12 cellular contexts compared by ENCODE assay signal in the genomic region with DNA sequence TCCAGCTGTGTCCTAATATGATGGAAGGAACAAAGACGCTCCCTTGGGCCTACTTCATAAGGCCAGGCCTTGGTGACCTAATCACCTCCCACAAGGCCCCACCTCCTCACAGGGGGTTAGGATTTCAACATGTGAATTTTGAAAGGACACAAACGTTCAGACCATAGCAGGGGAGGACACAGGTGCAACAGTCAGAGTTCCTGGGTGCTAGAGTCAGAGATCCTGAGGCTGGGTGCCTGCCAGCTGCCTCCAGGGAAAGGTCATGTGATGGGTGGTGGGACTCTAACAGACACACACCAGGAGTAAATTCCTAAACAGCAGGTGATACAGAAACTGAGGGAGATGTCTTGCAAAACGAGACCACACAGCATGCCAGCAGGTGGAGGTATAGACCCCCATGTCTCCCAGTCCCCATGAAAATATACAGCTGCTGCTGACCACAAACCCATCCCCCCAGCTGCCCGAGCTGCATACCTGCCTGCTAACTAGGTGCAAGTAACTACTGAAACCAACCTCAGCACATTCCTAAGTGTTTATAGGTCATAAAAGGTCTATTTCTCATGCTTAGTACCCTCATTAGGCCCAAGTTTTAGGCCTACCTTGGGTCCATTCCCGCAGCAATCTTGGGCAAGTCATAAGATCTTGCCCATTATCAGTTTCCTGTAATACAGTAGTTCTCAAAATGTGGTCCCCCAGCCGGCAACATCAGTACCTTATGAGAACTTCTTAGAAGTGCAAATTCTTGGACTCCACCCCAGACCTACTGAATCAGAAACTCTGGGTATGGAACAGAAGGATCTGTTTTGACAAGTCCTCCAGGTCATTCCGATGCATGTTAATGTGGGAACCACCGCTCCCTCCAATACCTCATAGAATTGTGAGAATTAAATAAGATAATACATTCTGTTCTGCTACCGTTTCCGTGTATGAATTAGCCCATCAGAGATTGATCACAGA.
A peak's percentile ranks its signal among the peaks of the same experiment; 100 is the strongest.
DNase-seq lines count a peak whose midpoint lies in the region; ATAC-seq and TF ChIP-seq lines count a peak whose summit lies in the region.
"Had no signal": no experiment of that assay in that cellular context is flagged by ENCODE, and none has a peak within 500 bp of the region (broad histone marks: within the 10 kb centered on the region; RNA-seq: fewer than 3 reads in every experiment).

No MANE protein-coding gene starts in this region.

- no peaks in the 10 kb centered on the region for H3K79me2 ChIP-seq in PC-3 (ENCODE audit: low read length)

- H3K27me3 Mint-ChIP-seq in activated CD4-positive, alpha-beta T cell treated with anti-CD3 and anti-CD28 coated beads, Interleukin-2, amount 10 ng/mL, durations not matched to agents 7 days and 5 days: no peaks in the 10 kb centered on the region

- H3K27me3 ChIP-seq in PC-3 (ENCODE audit: low read length) (no peaks in the 10 kb centered on the region), left ventricle myocardium inferior (ENCODE audit: low read depth) (no peaks in the 10 kb centered on the region)

- H3K4me3 ChIP-seq in PC-3 (ENCODE audit: low read length) (no peak overlapping the region), left ventricle myocardium inferior (no peak overlapping the region)
- H3K4me3 ChIP-seq: thoracic aorta had no signal

- no peak overlapping the region for H3K9ac ChIP-seq in PC-3 (ENCODE audit: low read length)

- TF ChIP-seq CTCF in PC-3 (conservative IDR thresholded peaks at IDR 0.05; ENCODE audit: low read depth, low read length) (no peak), left ventricle myocardium inferior (IDR thresholded peaks at IDR 0.05; ENCODE audit: borderline replicate concordance) (peak; percentile 12)

- H3K9me3 Mint-ChIP-seq in activated CD4-positive, alpha-beta T cell treated with anti-CD3 and anti-CD28 coated beads, Interleukin-2, amount 10 ng/mL, durations not matched to agents 7 days and 5 days: no peaks in the 10 kb centered on the region
- H3K9me3 Mint-ChIP-seq: naive thymus-derived CD8-positive, alpha-beta T cell had no signal

- H3K4me1 Mint-ChIP-seq in activated CD4-positive, alpha-beta T cell treated with anti-CD3 and anti-CD28 coated beads, Interleukin-2, amount 10 ng/mL, durations not matched to agents 7 days and 5 days: peaks cover 8% of the 10 kb centered on the region
- H3K4me1 Mint-ChIP-seq: naive thymus-derived CD8-positive, alpha-beta T cell had no signal

- BruUV-seq in PC-3 (replicated peaks; lab: Mats Ljungman, UMichigan): no TSS peak

- no peak overlapping the region for H3K4me2 ChIP-seq in PC-3 (ENCODE audit: low read length)

- no peaks in the 10 kb centered on the region for H4K20me1 ChIP-seq in PC-3 (ENCODE audit: low read length)

- no peaks in the 10 kb centered on the region for H3K9me3 ChIP-seq in PC-3 (ENCODE audit: low read length)
- no peaks in the 10 kb centered on the region for H3K9me3 ChIP-seq in left ventricle myocardium inferior (replicated peaks)
- H3K9me3 ChIP-seq: thoracic aorta had no signal

- POLR2A ChIA-PET in PC-3 (lab: Charles Lee; ENCODE audit: unreplicated experiment): no interaction called here
- POLR2A ChIA-PET in activated CD4-positive, alpha-beta T cell treated with anti-CD3 and anti-CD28 coated beads, Interleukin-2, amount 10 ng/mL, durations not matched to agents 7 days and 5 days (lab: Charles Lee): no interaction called here

- DNase-seq in NCI-H2029 treated with DMSO at 0.1 percent for 48 hours (lab: John Stamatoyannopoulos, UW): peak; percentile 49
- DNase-seq in NCI-H2029 (lab: John Stamatoyannopoulos, UW): no peak
- DNase-seq in PC-3: peak; percentile 17
- DNase-seq in left ventricle myocardium inferior: no peak
- DNase-seq in renal cortical epithelial cell (ENCODE audit: low read depth): peak; percentile 93
- no peak for DNase-seq in activated CD4-positive, alpha-beta T cell treated with anti-CD3 and anti-CD28 coated beads, Interleukin-2, amount 10 ng/mL, durations not matched to agents 7 days and 5 days
- no peak for DNase-seq in C1 segment of cervical spinal cord (lab: John Stamatoyannopoulos, UW)
- DNase-seq: activated CD4-positive, alpha-beta T cell treated with anti-CD3 and anti-CD28 coated beads, Interleukin-2, amount 50 U/mL, for 1 hour; naive thymus-derived CD8-positive, alpha-beta T cell; stimulated activated CD4-positive, alpha-beta T cell treated with anti-CD3 and anti-CD28 coated beads, Interleukin-4, amount 100 ng/mL, for 24 hours had no signal

- H3K36me3 Mint-ChIP-seq in activated CD4-positive, alpha-beta T cell treated with anti-CD3 and anti-CD28 coated beads, Interleukin-2, amount 10 ng/mL, durations not matched to agents 7 days and 5 days (ENCODE audit: low read depth): no peaks in the 10 kb centered on the region
- H3K36me3 Mint-ChIP-seq: naive thymus-derived CD8-positive, alpha-beta T cell had no signal

- H3K9me2 ChIP-seq in PC-3 (replicated peaks; ENCODE audit: low read length): no peaks in the 10 kb centered on the region

- no peak overlapping the region for H3K4me3 Mint-ChIP-seq in activated CD4-positive, alpha-beta T cell treated with anti-CD3 and anti-CD28 coated beads, Interleukin-2, amount 10 ng/mL, durations not matched to agents 7 days and 5 days
- H3K4me3 Mint-ChIP-seq: naive thymus-derived CD8-positive, alpha-beta T cell had no signal

- no peaks in the 10 kb centered on the region for H3K36me3 ChIP-seq in PC-3 (ENCODE audit: low read depth, low read length)
- H3K36me3 ChIP-seq in left ventricle myocardium inferior: no peaks in the 10 kb centered on the region
- H3K36me3 ChIP-seq: thoracic aorta had no signal

- H2AFZ ChIP-seq in PC-3 (ENCODE audit: low read length): no peak overlapping the region

- intact Hi-C loops in PC-3 (cut with micrococcal nuclease): loop anchor here (5.0 kb wide), 2 partner anchors 53 to 247 kb away; partner anchors contain the start of gene ENC1
- intact Hi-C loops in left ventricle myocardium inferior (cut with micrococcal nuclease): no loop called here

- CTCF ChIA-PET in PC-3 (lab: Charles Lee): no interaction called here
- CTCF ChIA-PET in activated CD4-positive, alpha-beta T cell treated with anti-CD3 and anti-CD28 coated beads, Interleukin-2, amount 10 ng/mL, durations not matched to agents 7 days and 5 days (lab: Charles Lee): no interaction called here

- ATAC-seq in PC-3 (no peak), HG02884 (IDR thresholded peaks at IDR 0.05; ENCODE audit: unreplicated experiment) (no peak)
- ATAC-seq: naive thymus-derived CD8-positive, alpha-beta T cell had no signal

- H3K27ac Mint-ChIP-seq in activated CD4-positive, alpha-beta T cell treated with anti-CD3 and anti-CD28 coated beads, Interleukin-2, amount 10 ng/mL, durations not matched to agents 7 days and 5 days: no peak overlapping the region

- peaks cover 11% of the 10 kb centered on the region for H3K4me1 ChIP-seq in PC-3 (ENCODE audit: insufficient read depth, low read length)
- H3K4me1 ChIP-seq in left ventricle myocardium inferior: peaks cover 8% of the 10 kb centered on the region

- H3F3A ChIP-seq in PC-3 (ENCODE audit: low read length, unreplicated experiment): no peaks in the 10 kb centered on the region

- H3K27ac ChIP-seq in PC-3 (ENCODE audit: low read length): no peak overlapping the region
- no peak overlapping the region for H3K27ac ChIP-seq in left ventricle myocardium inferior (replicated peaks)
- H3K27ac ChIP-seq: thoracic aorta had no signal

Comparison
In these comparisons a context has a peak if more than half of its experiments do, and no peak if none do; other contexts are left out.
1. DNase-seq: peak in NCI-H2029 treated with DMSO at 0.1 percent for 48 hours (single experiment), PC-3 (single experiment) and renal cortical epithelial cell (single experiment); none in NCI-H2029 (single experiment), left ventricle myocardium inferior (single experiment), activated CD4-positive, alpha-beta T cell treated with anti-CD3 and anti-CD28 coated beads, Interleukin-2, amount 10 ng/mL, durations not matched to agents 7 days and 5 days (single experiment) and C1 segment of cervical spinal cord (0 of 14).